21 cellular contexts compared by ENCODE assay signal in the genomic region with DNA sequence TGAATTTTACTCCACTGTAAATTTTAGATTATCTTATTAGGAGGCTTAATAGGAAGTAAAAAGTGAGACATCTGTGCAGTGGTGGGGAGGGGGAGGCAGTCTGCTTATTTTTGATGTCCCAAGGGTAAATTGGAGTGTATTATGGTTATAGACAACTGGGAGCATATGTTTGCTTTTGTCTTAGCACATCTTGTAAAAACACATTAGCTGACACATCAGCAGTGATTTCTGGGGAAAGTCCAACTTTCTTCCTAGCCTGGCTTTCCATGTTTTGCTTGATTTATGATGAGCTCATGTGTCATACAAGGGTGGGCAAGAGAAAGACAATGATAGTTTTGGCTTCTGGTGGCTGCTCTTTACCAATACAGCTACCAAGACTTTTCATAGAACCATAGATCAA. TPM values are rescaled to one million over a fixed set of nuclear protein-coding genes. Genes with fewer than 3 reads are reported as not detected.
"Had no signal": no experiment of that assay in that cellular context is flagged by ENCODE, and none has a peak within 500 bp of the region (broad histone marks: within the 10 kb centered on the region; RNA-seq: fewer than 3 reads in every experiment).

No MANE protein-coding gene starts in this region.

- H3K27ac Mint-ChIP-seq: dendritic cell treated with granulocyte-macrophage colony-stimulating factor and Interleukin-4, amounts not matched to agents 40 ng/mL and 50 ng/mL, for 4 days; effector memory CD8-positive, alpha-beta T cell; naive thymus-derived CD4-positive, alpha-beta T cell; stimulated activated memory B cell treated with anti-CD40 and anti-IgM and Interleukin-4, amounts not matched to agents 10 μg/mL and 1 μg/mL and 100 μg/mL, for 72 hours; T-helper 17 cell had no signal

- H3K27me3 ChIP-seq: adrenal gland, upper lobe of left lung had no signal

- H3K9me3 ChIP-seq: adrenal gland, suprapubic skin, upper lobe of left lung had no signal

- H3K4me3 ChIP-seq: adrenal gland, spleen, suprapubic skin, upper lobe of left lung had no signal

- ATAC-seq: activated CD4-positive, CD25-positive, alpha-beta regulatory T cell treated with anti-CD3 and anti-CD28 coated beads, Interleukin-2, amount 50 U/mL, for 24 hours; effector memory CD8-positive, alpha-beta T cell; foreskin keratinocyte; left lobe of liver; naive thymus-derived CD4-positive, alpha-beta T cell; right cardiac atrium; stimulated activated memory B cell treated with anti-CD40 and anti-IgM and Interleukin-4, amounts not matched to agents 10 μg/mL and 1 μg/mL and 100 μg/mL, for 72 hours; T-helper 17 cell had no signal

- H3K27me3 Mint-ChIP-seq: effector memory CD8-positive, alpha-beta T cell had no signal

- H3K36me3 Mint-ChIP-seq: stimulated activated memory B cell treated with anti-CD40 and anti-IgM and Interleukin-4, amounts not matched to agents 10 μg/mL and 1 μg/mL and 100 μg/mL, for 72 hours had no signal

- DNase-seq: activated naive CD4-positive, alpha-beta T cell treated with anti-CD3 and anti-CD28 coated beads, Interleukin-2, amount 50 U/mL, for 16 hours; activated T-cell treated with anti-CD3 and anti-CD28 coated beads, Interleukin-2, amount 50 U/mL, for 1 hour; adrenal gland; cerebellar nuclear complex; effector memory CD8-positive, alpha-beta T cell; foreskin keratinocyte; head of caudate nucleus; mammary epithelial cell; naive thymus-derived CD4-positive, alpha-beta T cell; posterior cingulate gyrus; right cardiac atrium; spleen; stimulated activated CD4-positive, alpha-beta T cell treated with anti-CD3 and anti-CD28 coated beads, Interleukin-1b, Interleukin-23, amount 100 ng/mL, for 48 hours; T-helper 17 cell; upper lobe of left lung had no signal

- H3K36me3 ChIP-seq: adrenal gland, spleen, suprapubic skin, upper lobe of left lung had no signal

- H3K4me3 Mint-ChIP-seq: dendritic cell treated with granulocyte-macrophage colony-stimulating factor and Interleukin-4, amounts not matched to agents 40 ng/mL and 50 ng/mL, for 4 days; effector memory CD8-positive, alpha-beta T cell; naive thymus-derived CD4-positive, alpha-beta T cell; stimulated activated memory B cell treated with anti-CD40 and anti-IgM and Interleukin-4, amounts not matched to agents 10 μg/mL and 1 μg/mL and 100 μg/mL, for 72 hours; T-helper 17 cell had no signal

- H3K9me3 Mint-ChIP-seq: dendritic cell treated with granulocyte-macrophage colony-stimulating factor and Interleukin-4, amounts not matched to agents 40 ng/mL and 50 ng/mL, for 4 days; effector memory CD8-positive, alpha-beta T cell; stimulated activated memory B cell treated with anti-CD40 and anti-IgM and Interleukin-4, amounts not matched to agents 10 μg/mL and 1 μg/mL and 100 μg/mL, for 72 hours had no signal

- H3K4me1 Mint-ChIP-seq: naive thymus-derived CD4-positive, alpha-beta T cell; T-helper 17 cell had no signal

RNA-seq across cellular contexts. Expression of a gene that starts 4.0 kb away (rescaled TPM):
- total RNA-seq: foreskin keratinocyte; mammary epithelial cell; mononuclear cell; naive thymus-derived CD4-positive, alpha-beta T cell; T-helper 17 cell had no signal
